ENCODE assay signal across 24 cellular contexts in the genomic region with DNA sequence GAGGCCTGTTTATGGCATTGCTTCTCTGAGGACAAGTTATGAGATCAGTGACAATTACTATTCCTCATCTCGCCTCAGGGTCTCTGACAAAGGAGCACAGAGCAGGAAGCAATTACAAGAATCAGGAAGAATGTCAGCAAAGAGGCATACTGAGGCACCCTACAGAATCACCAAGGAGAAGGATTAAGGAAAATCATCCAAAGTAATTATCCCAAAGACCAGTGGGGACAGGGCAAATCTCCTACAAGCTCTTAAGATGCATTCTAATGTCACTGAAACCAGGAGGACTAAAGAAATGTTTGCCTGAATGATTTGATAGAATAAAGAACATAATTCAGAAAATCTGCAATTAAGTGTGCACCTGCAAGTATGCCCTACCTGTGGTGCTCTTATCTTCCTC.
"Had no signal": no experiment of that assay in that cellular context is flagged by ENCODE, and none has a peak within 500 bp of the region (broad histone marks: within the 10 kb centered on the region; RNA-seq: fewer than 3 reads in every experiment).

No MANE protein-coding gene starts in this region.

- H3K27me3 Mint-ChIP-seq: dendritic cell treated with granulocyte-macrophage colony-stimulating factor and Interleukin-4, amounts not matched to agents 40 ng/mL and 50 ng/mL, for 4 days; effector memory CD8-positive, alpha-beta T cell had no signal

- H3K4me3 Mint-ChIP-seq: dendritic cell treated with granulocyte-macrophage colony-stimulating factor and Interleukin-4, amounts not matched to agents 40 ng/mL and 50 ng/mL, for 4 days; effector memory CD8-positive, alpha-beta T cell; endodermal cell; mesothelial cell of epicardium; naive thymus-derived CD4-positive, alpha-beta T cell had no signal

- H3K36me3 ChIP-seq: colonic mucosa, esophagus squamous epithelium, gastrocnemius medialis, heart right ventricle, left lung, lower lobe of right lung had no signal

- DNase-seq: colonic mucosa; cortex of kidney; effector CD8-positive, alpha-beta T cell; effector memory CD8-positive, alpha-beta T cell; endodermal cell; erythroblast; esophagus squamous epithelium; foreskin fibroblast; foreskin melanocyte; gastrocnemius medialis; glutamatergic neuron; head of caudate nucleus; heart right ventricle; hippocampal formation; left cardiac atrium; left lung; left ventricle myocardium superior; lower lobe of right lung; mesenchymal stem cell; naive thymus-derived CD4-positive, alpha-beta T cell had no signal

- H3K27ac Mint-ChIP-seq: dendritic cell treated with granulocyte-macrophage colony-stimulating factor and Interleukin-4, amounts not matched to agents 40 ng/mL and 50 ng/mL, for 4 days; effector memory CD8-positive, alpha-beta T cell; endodermal cell; mesothelial cell of epicardium; naive thymus-derived CD4-positive, alpha-beta T cell had no signal

- H3K9me3 ChIP-seq: colonic mucosa, gastrocnemius medialis had no signal

- ATAC-seq: effector memory CD8-positive, alpha-beta T cell; esophagus mucosa; gastrocnemius medialis; heart right ventricle; left cardiac atrium; left lung; left ventricle myocardium superior; lower lobe of right lung; naive thymus-derived CD4-positive, alpha-beta T cell had no signal

- H3K27ac ChIP-seq: colonic mucosa, epithelial cell of prostate, esophagus squamous epithelium, gastrocnemius medialis, heart right ventricle, left lung, lower lobe of right lung had no signal

- H3K4me3 ChIP-seq: colonic mucosa, esophagus squamous epithelium, gastrocnemius medialis, heart right ventricle, left lung, lower lobe of right lung had no signal

- H3K4me1 Mint-ChIP-seq: endodermal cell; mesothelial cell of epicardium; naive thymus-derived CD4-positive, alpha-beta T cell had no signal
